In genomic region chr2:86862380-86862703, GRCh38 we compare ENCODE assay signal across 15 cellular contexts. TPM values are rescaled to one million over a fixed set of nuclear protein-coding genes. Genes with fewer than 3 reads are reported as not detected.
DNase-seq lines count a peak whose midpoint lies in the region; ATAC-seq and TF ChIP-seq lines count a peak whose summit lies in the region.
"Not testable (repeated sequence)": the region's sequence is repeated elsewhere in the genome, so short reads cannot be mapped to it uniquely, and the experiment has no call there.
"Had no signal": no experiment of that assay in that cellular context is flagged by ENCODE, and none has a peak within 500 bp of the region (broad histone marks: within the 10 kb centered on the region; RNA-seq: fewer than 3 reads in every experiment).

No MANE protein-coding gene starts in this region.

- not testable (repeated sequence) for H2BK120ac ChIP-seq in H9 (ENCODE audit: low read depth, low read length, poor library complexity, severe bottlenecking)

- not testable (repeated sequence) for H4K20me1 ChIP-seq in H9 (ENCODE audit: control insufficient read depth, insufficient read depth, insufficient read length)

- not testable (repeated sequence) for H3K14ac ChIP-seq in H9 (ENCODE audit: insufficient read depth, low read length)

- not testable (repeated sequence) for H4K91ac ChIP-seq in H9 (ENCODE audit: insufficient read length, low read depth, low read length)

- H3K23me2 ChIP-seq in H9 (ENCODE audit: insufficient read length, low read depth, low read length, poor library complexity, severe bottlenecking), result not testable (repeated sequence)

- not testable (repeated sequence) for H3K4me1 Mint-ChIP-seq in H9; activated T-cell treated with anti-CD3 and anti-CD28 coated beads, Interleukin-2, amount 50 U/mL, for 24 hours (ENCODE audit: low read depth); nephron progenitor cell
- H3K4me1 Mint-ChIP-seq in activated CD8-positive, alpha-beta T cell treated with anti-CD3 and anti-CD28 coated beads for 36 hours (ENCODE audit: low read depth), result peaks cover 20% of the 10 kb centered on the region
- H3K4me1 Mint-ChIP-seq in activated naive CD8-positive, alpha-beta T cell treated with anti-CD3 and anti-CD28 coated beads, Interleukin-2, amount 50 U/mL, for 24 hours, result peaks cover 26% of the 10 kb centered on the region
- H3K4me1 Mint-ChIP-seq in stimulated activated naive CD8-positive, alpha-beta T cell treated with anti-CD3 and anti-CD28 coated beads, Interleukin-15, Interleukin-2, amounts not matched to agents 100 ng/mL and 50 ng/mL, for 24 hours (ENCODE audit: low read depth), result peaks cover 15% of the 10 kb centered on the region

- POLR2A ChIA-PET in activated CD8-positive, alpha-beta T cell treated with anti-CD3 and anti-CD28 coated beads for 36 hours (lab: Charles Lee), result not testable (repeated sequence)

- H3K18ac ChIP-seq in H9 (ENCODE audit: insufficient read length, low read depth, low read length), result not testable (repeated sequence)

- H3K27me3 ChIP-seq in H9 (ENCODE audit: insufficient read depth, low read length), result not testable (repeated sequence)
- H3K27me3 ChIP-seq in iPS-20b (ENCODE audit: insufficient read depth, low read length), result peaks cover 24% of the 10 kb centered on the region

- not testable (repeated sequence) for H3K56ac ChIP-seq in H9 (ENCODE audit: insufficient read length, low read depth, low read length)

- H2BK15ac ChIP-seq in H9 (ENCODE audit: low read depth, low read length), result not testable (repeated sequence)

- not testable (repeated sequence) for H3K27ac Mint-ChIP-seq in H9, nephron progenitor cell
- peak overlapping the region; percentile 93 for H3K27ac Mint-ChIP-seq in activated CD8-positive, alpha-beta T cell treated with anti-CD3 and anti-CD28 coated beads for 36 hours
- H3K27ac Mint-ChIP-seq in activated T-cell treated with anti-CD3 and anti-CD28 coated beads, Interleukin-2, amount 50 U/mL, for 24 hours, result peak overlapping the region; percentile 26
- H3K27ac Mint-ChIP-seq in activated naive CD8-positive, alpha-beta T cell treated with anti-CD3 and anti-CD28 coated beads, Interleukin-2, amount 50 U/mL, for 24 hours, result peak overlapping the region; percentile 56
- peak overlapping the region; percentile 63 for H3K27ac Mint-ChIP-seq in stimulated activated naive CD8-positive, alpha-beta T cell treated with anti-CD3 and anti-CD28 coated beads, Interleukin-15, Interleukin-2, amounts not matched to agents 100 ng/mL and 50 ng/mL, for 24 hours

- H2AFZ ChIP-seq in H9 (ENCODE audit: low read length), result not testable (repeated sequence)

- not testable (repeated sequence) for DNase-seq in H9; activated T-cell treated with anti-CD3 and anti-CD28 coated beads, Interleukin-2, amount 50 U/mL, for 24 hours; activated naive CD8-positive, alpha-beta T cell treated with anti-CD3 and anti-CD28 coated beads, Interleukin-2, amount 50 U/mL, for 24 hours; nephron progenitor cell
- DNase-seq in activated CD8-positive, alpha-beta T cell treated with anti-CD3 and anti-CD28 coated beads for 36 hours, result peak; percentile 59

- H4K8ac ChIP-seq in H9 (replicated peaks; ENCODE audit: insufficient read length, low read depth, low read length), result not testable (repeated sequence)

- not testable (repeated sequence) for H2AK5ac ChIP-seq in H9 (ENCODE audit: insufficient read length, low read length)

- H3K4me1 ChIP-seq in H9 (ENCODE audit: insufficient read depth, low read length); iPS-20b (ENCODE audit: insufficient read depth, low read length): not testable (repeated sequence)

- not testable (repeated sequence) for H2BK20ac ChIP-seq in H9 (ENCODE audit: low read depth, low read length, poor library complexity, severe bottlenecking)

- H2BK5ac ChIP-seq in H9 (ENCODE audit: insufficient read length, low read length), result not testable (repeated sequence)

- H3K36me3 ChIP-seq in iPS-20b (ENCODE audit: insufficient read depth, low read depth, low read length), result not testable (repeated sequence)

- not testable (repeated sequence) for H2BK12ac ChIP-seq in H9 (ENCODE audit: insufficient read length, low read depth, low read length)

- not testable (repeated sequence) for H3K79me1 ChIP-seq in H9 (ENCODE audit: insufficient read depth, low read depth, low read length, poor library complexity, severe bottlenecking)

- WGBS in H9 (ENCODE audit: extremely low coverage, insufficient read length, low lambda C conversion rate), result no CpG with 5 or more reads among the region's 12 CpGs

- CTCF ChIA-PET in activated CD8-positive, alpha-beta T cell treated with anti-CD3 and anti-CD28 coated beads for 36 hours (lab: Charles Lee), result not testable (repeated sequence)

- H3K27me3 Mint-ChIP-seq in H9 (ENCODE audit: low read depth), result peaks cover 36% of the 10 kb centered on the region
- not testable (repeated sequence) for H3K27me3 Mint-ChIP-seq in activated CD8-positive, alpha-beta T cell treated with anti-CD3 and anti-CD28 coated beads for 36 hours; activated naive CD8-positive, alpha-beta T cell treated with anti-CD3 and anti-CD28 coated beads, Interleukin-2, amount 50 U/mL, for 24 hours; nephron progenitor cell (ENCODE audit: low read depth, poor library complexity); stimulated activated naive CD8-positive, alpha-beta T cell treated with anti-CD3 and anti-CD28 coated beads, Interleukin-15, Interleukin-2, amounts not matched to agents 100 ng/mL and 50 ng/mL, for 24 hours
- peaks cover 13% of the 10 kb centered on the region for H3K27me3 Mint-ChIP-seq in activated T-cell treated with anti-CD3 and anti-CD28 coated beads, Interleukin-2, amount 50 U/mL, for 24 hours

- H3K4me3 Mint-ChIP-seq in H9 (peak overlapping the region; percentile 50 to 69), nephron progenitor cell (peak overlapping the region; percentile 62)
- H3K4me3 Mint-ChIP-seq in activated CD8-positive, alpha-beta T cell treated with anti-CD3 and anti-CD28 coated beads for 36 hours, result peak overlapping the region; percentile 98
- peak overlapping the region; percentile 75 for H3K4me3 Mint-ChIP-seq in activated T-cell treated with anti-CD3 and anti-CD28 coated beads, Interleukin-2, amount 50 U/mL, for 24 hours
- peak overlapping the region; percentile 91 for H3K4me3 Mint-ChIP-seq in activated naive CD8-positive, alpha-beta T cell treated with anti-CD3 and anti-CD28 coated beads, Interleukin-2, amount 50 U/mL, for 24 hours
- peak overlapping the region; percentile 77 for H3K4me3 Mint-ChIP-seq in stimulated activated naive CD8-positive, alpha-beta T cell treated with anti-CD3 and anti-CD28 coated beads, Interleukin-15, Interleukin-2, amounts not matched to agents 100 ng/mL and 50 ng/mL, for 24 hours

- not testable (repeated sequence) for H3K27ac ChIP-seq in H9 (ENCODE audit: insufficient read length, low read depth, low read length); iPS-20b (ENCODE audit: low read length)

- intact Hi-C loops in activated CD8-positive, alpha-beta T cell treated with anti-CD3 and anti-CD28 coated beads for 36 hours (cut with micrococcal nuclease), result not testable (repeated sequence)

- H3K9me3 ChIP-seq in H9 (ENCODE audit: control insufficient read depth, low read depth, low read length); iPS-20b (ENCODE audit: insufficient read depth, low read depth, low read length): not testable (repeated sequence)

- not testable (repeated sequence) for H3K79me2 ChIP-seq in H9 (ENCODE audit: insufficient read depth, low read length)

- H3T11ph ChIP-seq in H9 (ENCODE audit: low read length), result not testable (repeated sequence)

- ATAC-seq in activated CD8-positive, alpha-beta T cell treated with anti-CD3 and anti-CD28 coated beads for 36 hours, result peak; percentile 41
- ATAC-seq in activated naive CD8-positive, alpha-beta T cell treated with anti-CD3 and anti-CD28 coated beads, Interleukin-2, amount 50 U/mL, for 24 hours, result not testable (repeated sequence)

- not testable (repeated sequence) for H4K5ac ChIP-seq in H9 (ENCODE audit: insufficient read length, low read depth, low read length)

- H3K4me3 ChIP-seq in iPS-20b (ENCODE audit: low read length), result peak overlapping the region; percentile 42; the same call in 1 of the 2 replicates

- H3K23ac ChIP-seq in H9 (ENCODE audit: insufficient read length, low read depth, low read length), result not testable (repeated sequence)

- not testable (repeated sequence) for H3K4me2 ChIP-seq in H9 (ENCODE audit: insufficient read depth, insufficient read length, low read length)

- H3K9ac ChIP-seq in H9 (ENCODE audit: extremely low read depth, insufficient read length, low read length); iPS-20b (ENCODE audit: low read depth, low read length): not testable (repeated sequence)

- H3K4ac ChIP-seq in H9 (ENCODE audit: low read depth, low read length), result not testable (repeated sequence)

- not testable (repeated sequence) for H3K9me3 Mint-ChIP-seq in H9; activated CD8-positive, alpha-beta T cell treated with anti-CD3 and anti-CD28 coated beads for 36 hours; activated T-cell treated with anti-CD3 and anti-CD28 coated beads, Interleukin-2, amount 50 U/mL, for 24 hours; activated naive CD8-positive, alpha-beta T cell treated with anti-CD3 and anti-CD28 coated beads, Interleukin-2, amount 50 U/mL, for 24 hours; nephron progenitor cell; stimulated activated naive CD8-positive, alpha-beta T cell treated with anti-CD3 and anti-CD28 coated beads, Interleukin-15, Interleukin-2, amounts not matched to agents 100 ng/mL and 50 ng/mL, for 24 hours

- TF ChIP-seq CTCF in H9 (conservative IDR thresholded peaks at IDR 0.05); activated CD8-positive, alpha-beta T cell treated with anti-CD3 and anti-CD28 coated beads for 36 hours (IDR thresholded peaks at IDR 0.05); nephron progenitor cell (IDR thresholded peaks at IDR 0.05): not testable (repeated sequence)

- not testable (repeated sequence) for H3K36me3 Mint-ChIP-seq in H9 (ENCODE audit: insufficient read depth in 1 of 3, low read depth in 3 of 3); activated naive CD8-positive, alpha-beta T cell treated with anti-CD3 and anti-CD28 coated beads, Interleukin-2, amount 50 U/mL, for 24 hours (ENCODE audit: low read depth); nephron progenitor cell (ENCODE audit: low read depth); stimulated activated naive CD8-positive, alpha-beta T cell treated with anti-CD3 and anti-CD28 coated beads, Interleukin-15, Interleukin-2, amounts not matched to agents 100 ng/mL and 50 ng/mL, for 24 hours (ENCODE audit: low read depth)
- peaks cover 27% of the 10 kb centered on the region for H3K36me3 Mint-ChIP-seq in activated CD8-positive, alpha-beta T cell treated with anti-CD3 and anti-CD28 coated beads for 36 hours (ENCODE audit: low read depth)
- H3K36me3 Mint-ChIP-seq in activated T-cell treated with anti-CD3 and anti-CD28 coated beads, Interleukin-2, amount 50 U/mL, for 24 hours (ENCODE audit: low read depth), result peaks cover 12% of the 10 kb centered on the region

RNA-seq across cellular contexts. Expression of gene CD8B, which starts 0.7 kb away (rescaled TPM):
- total RNA-seq in H9 (2021), result 0.24 TPM in 1 of 2 replicates, not detected in the other
- 100 to 1,000 TPM; 319 to 321 TPM for total RNA-seq in activated CD8-positive, alpha-beta T cell treated with anti-CD3 and anti-CD28 coated beads for 36 hours
- total RNA-seq: A673, Calu3, H4, HepG2, NCI-H460, PC-9, RPMI7951, SJCRH30 had no signal

Comparison
In these comparisons a context has a peak if more than half of its experiments do, and no peak if none do; other contexts are left out.
1. RNA of gene CD8B, which starts 0.7 kb away (total RNA-seq): 319 to 321 TPM in activated CD8-positive, alpha-beta T cell treated with anti-CD3 and anti-CD28 coated beads for 36 hours; 0.24 TPM in H9; every median in the first group is over 100 times any median in the second.
2. Peak in every context shown above with its lines, with median percentiles within 50 percentile points of each other: H3K4me3 Mint-ChIP-seq.